ENCODE assay signal across 8 cellular contexts in the genomic region with DNA sequence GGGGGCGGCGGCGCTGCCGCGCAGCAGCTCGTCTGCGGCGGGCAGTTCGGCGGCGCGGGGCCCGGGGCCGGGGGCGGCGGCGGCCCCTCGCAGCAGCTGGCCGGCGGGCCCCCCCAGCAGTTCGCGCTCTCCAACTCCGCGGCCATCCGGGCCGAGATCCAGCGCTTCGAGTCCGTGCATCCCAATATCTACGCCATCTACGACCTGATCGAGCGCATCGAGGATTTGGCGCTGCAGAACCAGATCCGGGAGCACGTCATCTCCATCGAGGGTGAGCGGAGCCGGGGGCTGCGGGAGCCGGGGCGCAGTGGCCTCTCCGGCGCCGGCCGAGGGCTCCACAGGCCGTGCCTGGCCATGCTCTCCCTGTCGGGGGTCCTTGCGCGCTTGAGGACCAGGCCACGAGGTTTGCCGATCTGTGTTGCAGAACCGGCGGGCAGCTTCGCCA. TPM values are rescaled to one million over a fixed set of nuclear protein-coding genes. Genes with fewer than 3 reads are reported as not detected.
DNase-seq lines count a peak whose midpoint lies in the region; ATAC-seq and TF ChIP-seq lines count a peak whose summit lies in the region.

No MANE protein-coding gene starts in this region.

- peak overlapping the region in 1 of 2 donors; percentile 33 for H3K27ac Mint-ChIP-seq in natural killer cell treated with Interleukin-12 subunit alpha and Interleukin-12 subunit beta and Interleukin-15 and Interleukin-18, amount 100 ng/mL, for 72 hours

- no peaks in the 10 kb centered on the region for H3K9me3 Mint-ChIP-seq in natural killer cell treated with Interleukin-12 subunit alpha and Interleukin-12 subunit beta and Interleukin-15 and Interleukin-18, amount 100 ng/mL, for 72 hours

- no peak for TF ChIP-seq CTCF in SU-DHL-6 (IDR thresholded peaks at IDR 0.05; ENCODE audit: insufficient read depth, low read length, poor library complexity, severe bottlenecking)

- H3K27ac ChIP-seq in SU-DHL-6 (ENCODE audit: low read depth, low read length), result no peak overlapping the region

- no peak overlapping the region for H3K9ac ChIP-seq in SU-DHL-6 (ENCODE audit: low read length)
- peak overlapping the region; percentile 94 for H3K9ac ChIP-seq in endocrine pancreas (ENCODE audit: control insufficient read depth, insufficient read depth, low read length)

- H4K20me1 ChIP-seq in SU-DHL-6 (ENCODE audit: low read depth, low read length), result no peaks in the 10 kb centered on the region

- H3K9me3 ChIP-seq in SU-DHL-6 (ENCODE audit: insufficient read depth, low read length), result no peaks in the 10 kb centered on the region
- no peaks in the 10 kb centered on the region for H3K9me3 ChIP-seq in endocrine pancreas (ENCODE audit: control insufficient read depth, low read length)

- H2AFZ ChIP-seq in SU-DHL-6 (ENCODE audit: low read depth, low read length, severe bottlenecking), result no peak overlapping the region

- intact Hi-C loops in Right ventricle myocardium inferior (cut with DNase I), result loop anchor here (2.0 kb wide), 1 partner anchor 140 kb away; a partner anchor contains a TSS
- intact Hi-C loops in left cardiac atrium (cut with DNase I), result no loop called here

- H3K4me2 ChIP-seq in SU-DHL-6 (ENCODE audit: low read depth, low read length, poor library complexity, severe bottlenecking), result peak overlapping the region; percentile 49

- no peaks in the 10 kb centered on the region for H3K36me3 Mint-ChIP-seq in natural killer cell treated with Interleukin-12 subunit alpha and Interleukin-12 subunit beta and Interleukin-15 and Interleukin-18, amount 100 ng/mL, for 72 hours

- DNase-seq in Right ventricle myocardium inferior (ENCODE audit: missing footprints) (peak; percentile 79), left cardiac atrium (no peak), epidermal melanocyte (ENCODE audit: insufficient read length, low spot score) (no peak), NCI-H1436 treated with DMSO at 0.1 percent for 48 hours (lab: John Stamatoyannopoulos, UW) (no peak)
- DNase-seq in natural killer cell treated with Interleukin-12 subunit alpha and Interleukin-12 subunit beta and Interleukin-15 and Interleukin-18, amount 100 ng/mL, for 72 hours (ENCODE audit: low spot score), result no peak

- peaks cover 0 to 3% of the 10 kb centered on the region in 2 donors for H3K27me3 Mint-ChIP-seq in natural killer cell treated with Interleukin-12 subunit alpha and Interleukin-12 subunit beta and Interleukin-15 and Interleukin-18, amount 100 ng/mL, for 72 hours

- no peaks in the 10 kb centered on the region for H3K36me3 ChIP-seq in SU-DHL-6 (ENCODE audit: low read length)
- H3K36me3 ChIP-seq in endocrine pancreas (ENCODE audit: control insufficient read depth, insufficient read depth, low read length), result no peaks in the 10 kb centered on the region

- H3K4me3 Mint-ChIP-seq in natural killer cell treated with Interleukin-12 subunit alpha and Interleukin-12 subunit beta and Interleukin-15 and Interleukin-18, amount 100 ng/mL, for 72 hours, result peak overlapping the region; percentile 86

- H3K4me1 Mint-ChIP-seq in natural killer cell treated with Interleukin-12 subunit alpha and Interleukin-12 subunit beta and Interleukin-15 and Interleukin-18, amount 100 ng/mL, for 72 hours (ENCODE audit: low read depth in 2 of 2), result peaks cover 37 to 39% of the 10 kb centered on the region in 2 donors

- peaks cover 5% of the 10 kb centered on the region for H3K4me1 ChIP-seq in endocrine pancreas (ENCODE audit: control insufficient read depth, insufficient read depth, low read length)

- H3K27me3 ChIP-seq in SU-DHL-6 (ENCODE audit: low read length) (no peaks in the 10 kb centered on the region), endocrine pancreas (ENCODE audit: control insufficient read depth, insufficient read depth, low read length) (no peaks in the 10 kb centered on the region)

- 0 out of 2 replicates have a peak, but pooled peaks cover 5% of the 10 kb centered on the region for H3F3A ChIP-seq in SU-DHL-6 (ENCODE audit: insufficient read depth)

- H3K4me3 ChIP-seq in SU-DHL-6 (ENCODE audit: insufficient read depth, low read length, poor library complexity, severe bottlenecking) (no peak overlapping the region), endocrine pancreas (ENCODE audit: control insufficient read depth, insufficient read depth, low read length) (no peak overlapping the region)

- no peak for ATAC-seq in Right ventricle myocardium inferior
- ATAC-seq in left cardiac atrium, result no peak
- ATAC-seq in natural killer cell treated with Interleukin-12 subunit alpha and Interleukin-12 subunit beta and Interleukin-15 and Interleukin-18, amount 100 ng/mL, for 72 hours, result peak in 1 of 2 donors; percentile 15
- no peak for ATAC-seq in GM21825 (IDR thresholded peaks at IDR 0.05; ENCODE audit: unreplicated experiment)

- no peaks in the 10 kb centered on the region for H3K9me2 ChIP-seq in SU-DHL-6 (replicated peaks; ENCODE audit: insufficient read depth, low read length)

- peaks cover 13% of the 10 kb centered on the region for H3K79me2 ChIP-seq in SU-DHL-6 (ENCODE audit: insufficient read depth, low read length)

RNA-seq across cellular contexts. Expression of a gene that starts 0.5 kb away (rescaled TPM):
- total RNA-seq in Right ventricle myocardium inferior (57.4 TPM), left cardiac atrium (10 to 100 TPM; 53.0 to 61.5 TPM)
- total RNA-seq in natural killer cell treated with Interleukin-12 subunit alpha and Interleukin-12 subunit beta and Interleukin-15 and Interleukin-18, amount 100 ng/mL, for 72 hours, result 100 to 1,000 TPM in 1 of 2 donors, 10 to 100 TPM in 1; 28.4 to 101 TPM

RNA-seq across cellular contexts. Expression of a gene that starts 3.5 kb away (rescaled TPM):
- total RNA-seq in Right ventricle myocardium inferior (35.5 TPM), left cardiac atrium (10 to 100 TPM; 36.3 to 37.9 TPM)
- 10 to 100 TPM; 65.5 to 73.1 TPM for total RNA-seq in natural killer cell treated with Interleukin-12 subunit alpha and Interleukin-12 subunit beta and Interleukin-15 and Interleukin-18, amount 100 ng/mL, for 72 hours

RNA-seq across cellular contexts. Expression of a gene that starts 6.2 kb away (rescaled TPM):
- 79.2 TPM for total RNA-seq in Right ventricle myocardium inferior
- 10 to 100 TPM; 62.9 to 73.2 TPM for total RNA-seq in left cardiac atrium
- 100 to 1,000 TPM in 1 of 2 donors, 10 to 100 TPM in 1; 84.4 to 131 TPM for total RNA-seq in natural killer cell treated with Interleukin-12 subunit alpha and Interleukin-12 subunit beta and Interleukin-15 and Interleukin-18, amount 100 ng/mL, for 72 hours

RNA-seq across cellular contexts. Expression of a gene that starts 27.4 kb away (rescaled TPM):
- total RNA-seq in Right ventricle myocardium inferior (61.2 TPM), left cardiac atrium (100 to 1,000 TPM in 1 of 2 donors, 10 to 100 TPM in 1; 71.6 to 107 TPM)
- total RNA-seq in natural killer cell treated with Interleukin-12 subunit alpha and Interleukin-12 subunit beta and Interleukin-15 and Interleukin-18, amount 100 ng/mL, for 72 hours, result 100 to 1,000 TPM; 117 to 195 TPM

RNA-seq across cellular contexts. Expression of a gene that starts 29.1 kb away (rescaled TPM):
- total RNA-seq in Right ventricle myocardium inferior (6.7 TPM), left cardiac atrium (1 to 10 TPM; 5.1 to 7.8 TPM)
- total RNA-seq in natural killer cell treated with Interleukin-12 subunit alpha and Interleukin-12 subunit beta and Interleukin-15 and Interleukin-18, amount 100 ng/mL, for 72 hours, result 10 to 100 TPM; 12.5 to 16.2 TPM
